Comparison of ENCODE assay signal across 27 cellular contexts in genomic region chr15:49382394-49382793, GRCh38. TPM values are rescaled to one million over a fixed set of nuclear protein-coding genes. Genes with fewer than 3 reads are reported as not detected.
"Had no signal": no experiment of that assay in that cellular context is flagged by ENCODE, and none has a peak within 500 bp of the region (broad histone marks: within the 10 kb centered on the region; RNA-seq: fewer than 3 reads in every experiment).

No MANE protein-coding gene starts in this region.

- H3K36me3 ChIP-seq: ascending aorta, brain microvascular endothelial cell, right atrium auricular region, tibial nerve had no signal

- H3K27me3 ChIP-seq: ascending aorta, brain microvascular endothelial cell, right atrium auricular region, tibial nerve had no signal

- H3K4me1 Mint-ChIP-seq: activated CD4-positive, alpha-beta T cell treated with anti-CD3 and anti-CD28 coated beads, Interleukin-2, amount 10 ng/mL, durations not matched to agents 24 days and 14 days; activated naive CD4-positive, alpha-beta T cell treated with anti-CD3 and anti-CD28 coated beads, Interleukin-2, amount 10 ng/mL, durations not matched to agents 7 days and 5 days; activated naive CD8-positive, alpha-beta T cell treated with anti-CD3 and anti-CD28 coated beads, Interleukin-2, amount 10 ng/mL, durations not matched to agents 7 days and 5 days; mesothelial cell of epicardium had no signal

- H3K4me3 ChIP-seq: ascending aorta, coronary artery, dorsolateral prefrontal cortex, right atrium auricular region, smooth muscle cell, tibial nerve had no signal

- H3K36me3 Mint-ChIP-seq: activated CD4-positive, alpha-beta memory T cell treated with anti-CD3 and anti-CD28 coated beads for 36 hours; activated naive CD4-positive, alpha-beta T cell treated with anti-CD3 and anti-CD28 coated beads, Interleukin-2, amount 10 ng/mL, durations not matched to agents 7 days and 5 days; activated naive CD8-positive, alpha-beta T cell treated with anti-CD3 and anti-CD28 coated beads, Interleukin-2, amount 10 ng/mL, durations not matched to agents 7 days and 5 days; mesothelial cell of epicardium; naive B cell had no signal

- H3K27ac Mint-ChIP-seq: activated CD4-positive, alpha-beta memory T cell treated with anti-CD3 and anti-CD28 coated beads for 36 hours; activated CD4-positive, alpha-beta T cell treated with anti-CD3 and anti-CD28 coated beads, Interleukin-2, amount 10 ng/mL, durations not matched to agents 24 days and 14 days; activated naive CD4-positive, alpha-beta T cell treated with anti-CD3 and anti-CD28 coated beads, Interleukin-2, amount 10 ng/mL, durations not matched to agents 7 days and 5 days; activated naive CD8-positive, alpha-beta T cell treated with anti-CD3 and anti-CD28 coated beads, Interleukin-2, amount 10 ng/mL, durations not matched to agents 7 days and 5 days; activated T-cell treated with anti-CD3 and anti-CD28 coated beads, Interleukin-2, amount 50 U/mL, for 24 hours; mesothelial cell of epicardium; naive B cell; nephron progenitor cell had no signal

- H3K9me3 Mint-ChIP-seq: activated CD4-positive, alpha-beta memory T cell treated with anti-CD3 and anti-CD28 coated beads for 36 hours; activated naive CD4-positive, alpha-beta T cell treated with anti-CD3 and anti-CD28 coated beads, Interleukin-2, amount 10 ng/mL, durations not matched to agents 7 days and 5 days; activated naive CD8-positive, alpha-beta T cell treated with anti-CD3 and anti-CD28 coated beads, Interleukin-2, amount 10 ng/mL, durations not matched to agents 7 days and 5 days; activated T-cell treated with anti-CD3 and anti-CD28 coated beads, Interleukin-2, amount 50 U/mL, for 24 hours; nephron progenitor cell had no signal

- H3K27me3 Mint-ChIP-seq: activated naive CD4-positive, alpha-beta T cell treated with anti-CD3 and anti-CD28 coated beads, Interleukin-2, amount 10 ng/mL, durations not matched to agents 7 days and 5 days; naive B cell had no signal

- H3K27ac ChIP-seq: ascending aorta, brain microvascular endothelial cell, coronary artery, dorsolateral prefrontal cortex, parathyroid adenoma, right atrium auricular region, tibial nerve had no signal

- H3K9ac ChIP-seq: parathyroid adenoma had no signal

- H3K79me2 ChIP-seq: parathyroid adenoma had no signal

- H3K4me3 Mint-ChIP-seq: activated CD4-positive, alpha-beta memory T cell treated with anti-CD3 and anti-CD28 coated beads for 36 hours; activated CD4-positive, alpha-beta T cell treated with anti-CD3 and anti-CD28 coated beads, Interleukin-2, amount 10 ng/mL, durations not matched to agents 24 days and 14 days; activated naive CD4-positive, alpha-beta T cell treated with anti-CD3 and anti-CD28 coated beads, Interleukin-2, amount 10 ng/mL, durations not matched to agents 7 days and 5 days; activated naive CD8-positive, alpha-beta T cell treated with anti-CD3 and anti-CD28 coated beads, Interleukin-2, amount 10 ng/mL, durations not matched to agents 7 days and 5 days; activated T-cell treated with anti-CD3 and anti-CD28 coated beads, Interleukin-2, amount 50 U/mL, for 24 hours; mesothelial cell of epicardium; naive B cell; nephron progenitor cell had no signal

- DNase-seq: activated CD4-positive, alpha-beta memory T cell treated with anti-CD3 and anti-CD28 coated beads for 36 hours; activated CD4-positive, alpha-beta T cell treated with anti-CD3 and anti-CD28 coated beads, Interleukin-2, amount 10 ng/mL, durations not matched to agents 24 days and 14 days; activated CD4-positive, CD25-positive, alpha-beta regulatory T cell treated with anti-CD3 and anti-CD28 coated beads, Interleukin-2, amount 50 U/mL, for 72 hours; activated CD8-positive, alpha-beta memory T cell treated with anti-CD3 and anti-CD28 coated beads, Interleukin-2, amount 50 U/mL, for 48 hours; activated gamma-delta T cell; activated naive CD4-positive, alpha-beta T cell treated with anti-CD3 and anti-CD28 coated beads, Interleukin-2, amount 10 ng/mL, durations not matched to agents 7 days and 5 days; activated naive CD8-positive, alpha-beta T cell treated with anti-CD3 and anti-CD28 coated beads, Interleukin-2, amount 10 ng/mL, durations not matched to agents 7 days and 5 days; activated T-cell treated with anti-CD3 and anti-CD28 coated beads, Interleukin-2, amount 50 U/mL, for 24 hours; brain microvascular endothelial cell; dorsolateral prefrontal cortex; effector memory CD4-positive, alpha-beta T cell; islet precursor cell; left ventricle myocardium superior; mammary epithelial cell; naive B cell; nephron progenitor cell; stimulated activated CD4-positive, alpha-beta T cell treated with anti-CD3 and anti-CD28 coated beads, Interleukin-1b, Interleukin-23, amount 100 ng/mL, for 48 hours; stimulated activated naive CD4-positive, alpha-beta T cell had no signal

- H3K4me2 ChIP-seq: smooth muscle cell had no signal

- H3K9me3 ChIP-seq: ascending aorta, right atrium auricular region, tibial nerve had no signal

- H2AFZ ChIP-seq: parathyroid adenoma had no signal

- H3K4me1 ChIP-seq: ascending aorta, parathyroid adenoma, right atrium auricular region, tibial nerve had no signal

RNA-seq across cellular contexts. Expression of gene FGF7, which starts 40.6 kb away (rescaled TPM):
- total RNA-seq: activated CD4-positive, alpha-beta memory T cell treated with anti-CD3 and anti-CD28 coated beads for 36 hours; activated CD4-positive, alpha-beta T cell treated with anti-CD3 and anti-CD28 coated beads, Interleukin-2, amount 10 ng/mL, durations not matched to agents 24 days and 14 days; activated naive CD8-positive, alpha-beta T cell treated with anti-CD3 and anti-CD28 coated beads, Interleukin-2, amount 10 ng/mL, durations not matched to agents 7 days and 5 days; epithelial cell of proximal tubule; pulmonary artery endothelial cell had no signal
